1 cellular context compared by ENCODE assay signal in genomic region chr18:41783065-41783818, GRCh38.
A peak's percentile ranks its signal among the peaks of the same experiment; 100 is the strongest.
TF ChIP-seq lines count a peak whose summit lies in the region.

No MANE protein-coding gene starts in this region.

TF ChIP-seq in K562, 482 proteins besides CTCF, POLR2A, EP300 and RAD21:
- TF ChIP-seq RBM15 (IDR thresholded peaks at IDR 0.05; ENCODE audit: insufficient read depth, low read length): no peak
- peak; percentile 31; the same call in 1 of the 2 replicates for TF ChIP-seq ZNF316 (IDR thresholded peaks at IDR 0.05)
- TF ChIP-seq C11orf30 (IDR thresholded peaks at IDR 0.05; ENCODE audit: low read depth): peak; percentile 6; the same call in 1 of the 2 replicates
- no peak for TF ChIP-seq NFE2 (IDR thresholded peaks at IDR 0.05; ENCODE audit: low read depth)
- TF ChIP-seq MAFG (tag; conservative IDR thresholded peaks at IDR 0.05): 0 out of 2 replicates have a peak, but pooled peaks have one; percentile 7
TF ChIP-seq in K562: peak in this region for 3.
